8 cellular contexts compared by ENCODE assay signal in genomic region chr1:16961297-16962124, GRCh38. TPM values are rescaled to one million over a fixed set of nuclear protein-coding genes. Genes with fewer than 3 reads are reported as not detected.
A peak's percentile ranks its signal among the peaks of the same experiment; 100 is the strongest.
DNase-seq lines count a peak whose midpoint lies in the region; TF ChIP-seq lines count a peak whose summit lies in the region.

No MANE protein-coding gene starts in this region.

- WGBS in testis, 2 donors: 59 to 69% methylated on average over 12 of the region's 12 CpGs

- peaks cover under 1% of the 10 kb centered on the region for H3K4me1 ChIP-seq in testis

- H3K27ac Mint-ChIP-seq in activated T-cell treated with anti-CD3 and anti-CD28 coated beads, Interleukin-2, amount 50 U/mL, for 24 hours: peak overlapping the region; percentile 18
- no peak overlapping the region for H3K27ac Mint-ChIP-seq in activated T-helper 2 cell treated with anti-CD3 and anti-CD28 coated beads, Interferon-gamma antibody, Interleukin-2, Interleukin-4, amounts not matched to agents 10 μg/mL and 5 μg/mL and 100 μg/mL, durations not matched to agents 14 hours and 24 hours and 36 hours

- no peaks in the 10 kb centered on the region for H3K9me3 ChIP-seq in testis

- no peak for DNase-seq in activated T-cell treated with anti-CD3 and anti-CD28 coated beads, Interleukin-2, amount 50 U/mL, for 24 hours
- no peak for DNase-seq in activated T-cell treated with anti-CD3 and anti-CD28 coated beads, Interleukin-2, amount 50 U/mL, for 48 hours
- DNase-seq in activated T-helper 2 cell treated with anti-CD3 and anti-CD28 coated beads, Interferon-gamma antibody, Interleukin-2, Interleukin-4, amounts not matched to agents 10 μg/mL and 5 μg/mL and 100 μg/mL, durations not matched to agents 14 hours and 24 hours and 36 hours (ENCODE audit: low spot score): no peak
- DNase-seq in kidney epithelial cell (ENCODE audit: low read depth) (no peak), testis (no peak), nucleus accumbens (lab: John Stamatoyannopoulos, UW) (no peak), NCI-H82 treated with DMSO at 0.1 percent for 48 hours (lab: John Stamatoyannopoulos, UW; ENCODE audit: unreplicated experiment) (no peak), NCI-H146 (lab: John Stamatoyannopoulos, UW) (no peak)

- TF ChIP-seq POLR2A in testis (IDR thresholded peaks at IDR 0.05): no peak

- no peaks in the 10 kb centered on the region for H3K36me3 ChIP-seq in kidney epithelial cell (ENCODE audit: control insufficient read depth, insufficient read depth, low read length)
- no peaks in the 10 kb centered on the region for H3K36me3 ChIP-seq in testis (ENCODE audit: low read depth, missing control alignments)

- peak overlapping the region in 1 of 2 donors; percentile 48 for H3K27ac ChIP-seq in testis

- H3K36me3 Mint-ChIP-seq in activated T-cell treated with anti-CD3 and anti-CD28 coated beads, Interleukin-2, amount 50 U/mL, for 24 hours (ENCODE audit: low read depth): peaks cover 20% of the 10 kb centered on the region
- no peaks in the 10 kb centered on the region for H3K36me3 Mint-ChIP-seq in activated T-helper 2 cell treated with anti-CD3 and anti-CD28 coated beads, Interferon-gamma antibody, Interleukin-2, Interleukin-4, amounts not matched to agents 10 μg/mL and 5 μg/mL and 100 μg/mL, durations not matched to agents 14 hours and 24 hours and 36 hours (ENCODE audit: low read depth)

- H3K9me3 Mint-ChIP-seq in activated T-cell treated with anti-CD3 and anti-CD28 coated beads, Interleukin-2, amount 50 U/mL, for 24 hours: no peaks in the 10 kb centered on the region
- no peaks in the 10 kb centered on the region for H3K9me3 Mint-ChIP-seq in activated T-helper 2 cell treated with anti-CD3 and anti-CD28 coated beads, Interferon-gamma antibody, Interleukin-2, Interleukin-4, amounts not matched to agents 10 μg/mL and 5 μg/mL and 100 μg/mL, durations not matched to agents 14 hours and 24 hours and 36 hours

- no peaks in the 10 kb centered on the region for H3K27me3 ChIP-seq in kidney epithelial cell (ENCODE audit: control insufficient read depth, insufficient read depth, low read length)
- H3K27me3 ChIP-seq in testis: no peaks in the 10 kb centered on the region

- peak overlapping the region; percentile 65 for H3K4me3 Mint-ChIP-seq in activated T-cell treated with anti-CD3 and anti-CD28 coated beads, Interleukin-2, amount 50 U/mL, for 24 hours
- H3K4me3 Mint-ChIP-seq in activated T-helper 2 cell treated with anti-CD3 and anti-CD28 coated beads, Interferon-gamma antibody, Interleukin-2, Interleukin-4, amounts not matched to agents 10 μg/mL and 5 μg/mL and 100 μg/mL, durations not matched to agents 14 hours and 24 hours and 36 hours (ENCODE audit: low read depth): peak overlapping the region; percentile 64

- TF ChIP-seq CTCF in kidney epithelial cell (IDR thresholded peaks at IDR 0.05; ENCODE audit: insufficient read depth, low read length, poor library complexity, severe bottlenecking): no peak
- no peak for TF ChIP-seq CTCF in testis (IDR thresholded peaks at IDR 0.05)

- intact Hi-C loops in activated T-helper 2 cell treated with anti-CD3 and anti-CD28 coated beads, Interferon-gamma antibody, Interleukin-2, Interleukin-4, amounts not matched to agents 10 μg/mL and 5 μg/mL and 100 μg/mL, durations not matched to agents 14 hours and 24 hours and 36 hours (cut with micrococcal nuclease): loop anchor here (2.0 to 10.0 kb wide), 2 partner anchors 53 to 93 kb away; partner anchors contain the start of genes ATP13A2 and SDHB
- intact Hi-C loops in testis (cut with DNase I; ENCODE audit: low total_unique reads): no loop called here

- peaks cover 18% of the 10 kb centered on the region for H3K4me1 Mint-ChIP-seq in activated T-cell treated with anti-CD3 and anti-CD28 coated beads, Interleukin-2, amount 50 U/mL, for 24 hours (ENCODE audit: low read depth)
- peaks cover 9% of the 10 kb centered on the region for H3K4me1 Mint-ChIP-seq in activated T-helper 2 cell treated with anti-CD3 and anti-CD28 coated beads, Interferon-gamma antibody, Interleukin-2, Interleukin-4, amounts not matched to agents 10 μg/mL and 5 μg/mL and 100 μg/mL, durations not matched to agents 14 hours and 24 hours and 36 hours (ENCODE audit: low read depth)

- peak overlapping the region; percentile 26 for H3K4me3 ChIP-seq in kidney epithelial cell (ENCODE audit: low read depth, low read length)
- peak overlapping the region; percentile 39 to 54 for H3K4me3 ChIP-seq in testis

- no peaks in the 10 kb centered on the region for H3K27me3 Mint-ChIP-seq in activated T-cell treated with anti-CD3 and anti-CD28 coated beads, Interleukin-2, amount 50 U/mL, for 24 hours
- H3K27me3 Mint-ChIP-seq in activated T-helper 2 cell treated with anti-CD3 and anti-CD28 coated beads, Interferon-gamma antibody, Interleukin-2, Interleukin-4, amounts not matched to agents 10 μg/mL and 5 μg/mL and 100 μg/mL, durations not matched to agents 14 hours and 24 hours and 36 hours (ENCODE audit: low read depth): no peaks in the 10 kb centered on the region

RNA-seq across cellular contexts. Expression of gene MFAP2, which starts 18.9 kb away (rescaled TPM):
- total RNA-seq in activated T-helper 2 cell treated with anti-CD3 and anti-CD28 coated beads, Interferon-gamma antibody, Interleukin-2, Interleukin-4, amounts not matched to agents 10 μg/mL and 5 μg/mL and 100 μg/mL, durations not matched to agents 14 hours and 24 hours and 36 hours: 0.32 TPM in 1 of 2 replicates, not detected in the other
- total RNA-seq in kidney epithelial cell (58.2 and 64.0 TPM in 2 replicates), testis (10 to 100 TPM in 1 of 2 donors, 1 to 10 TPM in 1; 7.9 to 18.7 TPM)
- polyA plus RNA-seq in testis (ENCODE audit: insufficient read depth, low read depth, low replicate concordance): 22.0 TPM

RNA-seq across cellular contexts. Expression of gene CROCC, which starts 39.8 kb away (rescaled TPM):
- 25.7 and 28.6 TPM in 2 replicates for total RNA-seq in activated T-helper 2 cell treated with anti-CD3 and anti-CD28 coated beads, Interferon-gamma antibody, Interleukin-2, Interleukin-4, amounts not matched to agents 10 μg/mL and 5 μg/mL and 100 μg/mL, durations not matched to agents 14 hours and 24 hours and 36 hours
- total RNA-seq in kidney epithelial cell (16.4 and 26.2 TPM in 2 replicates), testis (10 to 100 TPM; 49.1 to 49.2 TPM)
- polyA plus RNA-seq in testis (ENCODE audit: insufficient read depth, low read depth, low replicate concordance): 18.8 TPM

RNA-seq across cellular contexts. Expression of gene ATP13A2, which starts 50.2 kb away (rescaled TPM):
- total RNA-seq in activated T-helper 2 cell treated with anti-CD3 and anti-CD28 coated beads, Interferon-gamma antibody, Interleukin-2, Interleukin-4, amounts not matched to agents 10 μg/mL and 5 μg/mL and 100 μg/mL, durations not matched to agents 14 hours and 24 hours and 36 hours: 47.6 and 50.2 TPM in 2 replicates
- 74.1 and 107 TPM in 2 replicates for total RNA-seq in kidney epithelial cell
- 10 to 100 TPM; 42.4 to 45.6 TPM for total RNA-seq in testis
- 36.9 TPM for polyA plus RNA-seq in testis (ENCODE audit: insufficient read depth, low read depth, low replicate concordance)
